Comparison of ENCODE assay signal across 8 cellular contexts in genomic region chr7:2172311-2173183, GRCh38.
DNase-seq lines count a peak whose midpoint lies in the region; ATAC-seq and TF ChIP-seq lines count a peak whose summit lies in the region.

No MANE protein-coding gene starts in this region.

- H3K9ac ChIP-seq in skeletal muscle tissue (ENCODE audit: low read depth in 1 of 3, low read length in 3 of 3), result peak overlapping the region in 2 of 3 donors; percentile 17 to 33

- H3K36me3 Mint-ChIP-seq in glutamatergic neuron (ENCODE audit: unreplicated experiment), result peaks cover 5% of the 10 kb centered on the region

- TF ChIP-seq CTCF in fibroblast of the aortic adventitia (IDR thresholded peaks at IDR 0.05; ENCODE audit: insufficient read depth, low read length), result no peak
- no peak for TF ChIP-seq CTCF in glutamatergic neuron (IDR thresholded peaks at IDR 0.05; ENCODE audit: partially characterized antibody, unreplicated experiment)

- H3K27ac Mint-ChIP-seq in glutamatergic neuron (ENCODE audit: unreplicated experiment), result no peak overlapping the region

- peaks cover 24 to 43% (median 36%) of the 10 kb centered on the region in 3 donors for H3K4me1 ChIP-seq in skeletal muscle tissue (ENCODE audit: control insufficient read depth in 3 of 3, insufficient read depth in 3 of 3, low read length in 3 of 3)

- peaks cover 12% of the 10 kb centered on the region for H3K9me3 Mint-ChIP-seq in glutamatergic neuron (ENCODE audit: unreplicated experiment)

- DNase-seq in GM04504 (ENCODE audit: low read depth) (peak; percentile 50), NCI-H774 (lab: John Stamatoyannopoulos, UW) (peak; percentile 49), fibroblast of the aortic adventitia (ENCODE audit: low read depth) (peak; percentile 87), glutamatergic neuron (no peak), hypothalamus (lab: John Stamatoyannopoulos, UW) (no peak)

- peaks cover 4 to 7% (median 6%) of the 10 kb centered on the region in 3 donors for H3K36me3 ChIP-seq in skeletal muscle tissue (ENCODE audit: control insufficient read depth in 3 of 3, insufficient read depth in 3 of 3, low read length in 3 of 3)

- no peaks in the 10 kb centered on the region for H3K9me3 ChIP-seq in skeletal muscle tissue (ENCODE audit: control insufficient read depth in 3 of 3, low read length in 3 of 3)

- peaks cover 12% of the 10 kb centered on the region for H3K27me3 Mint-ChIP-seq in glutamatergic neuron (ENCODE audit: unreplicated experiment)

- H3K4me1 Mint-ChIP-seq in glutamatergic neuron (ENCODE audit: low read depth, unreplicated experiment), result peaks cover 19% of the 10 kb centered on the region

- no peak overlapping the region for H3K4me3 ChIP-seq in fibroblast of the aortic adventitia (ENCODE audit: low read depth, low read length)
- peak overlapping the region in 1 of 3 donors; percentile 22 for H3K4me3 ChIP-seq in skeletal muscle tissue (ENCODE audit: low read length in 3 of 3)

- no peak for ATAC-seq in HG02610 (IDR thresholded peaks at IDR 0.05; ENCODE audit: unreplicated experiment)
- ATAC-seq in HG02981 (IDR thresholded peaks at IDR 0.05; ENCODE audit: unreplicated experiment), result no peak

- H3K4me3 Mint-ChIP-seq in glutamatergic neuron (ENCODE audit: unreplicated experiment), result no peak overlapping the region

- no peaks in the 10 kb centered on the region for H3K27me3 ChIP-seq in skeletal muscle tissue (ENCODE audit: control insufficient read depth in 3 of 3, insufficient read depth in 3 of 3, low read length in 3 of 3)

- no peak overlapping the region for H3K27ac ChIP-seq in skeletal muscle tissue (ENCODE audit: low read depth, low read length)

Comparison
In these comparisons a context has a peak if more than half of its experiments do, and no peak if none do; other contexts are left out.
1. DNase-seq: peak in GM04504 (single experiment), NCI-H774 (single experiment) and fibroblast of the aortic adventitia (single experiment); none in glutamatergic neuron (single experiment) and hypothalamus (0 of 51).